In genomic region chr14:91021991-91022621, GRCh38 we compare ENCODE assay signal across 8 cellular contexts. TPM values are rescaled to one million over a fixed set of nuclear protein-coding genes. Genes with fewer than 3 reads are reported as not detected.
DNase-seq lines count a peak whose midpoint lies in the region; ATAC-seq and TF ChIP-seq lines count a peak whose summit lies in the region.

No MANE protein-coding gene starts in this region.

- in situ Hi-C loops in GM23248 (cut with MboI): no loop called here
- in situ Hi-C loops in KBM-7 (cut with MboI; ENCODE audit: low pct_unique_long_range_greater_than_20kb, low sequenced_read_pairs): no loop called here

- 46 to 58% methylated on average over 1 of the region's 1 CpG for WGBS in GM23248 (ENCODE audit: low coverage in 1 of 2, low lambda C conversion rate in 2 of 2, missing lambda C conversion rate in 2 of 2), 2 experiments

- no peak for TF ChIP-seq POLR2A in GM18505 (IDR thresholded peaks at IDR 0.05; ENCODE audit: borderline replicate concordance, extremely low read depth, insufficient read depth, insufficient read length)
- TF ChIP-seq POLR2A in Peyer's patch (IDR thresholded peaks at IDR 0.05): no peak

- H3K4me3 ChIP-seq in GM23248 (peak overlapping the region; percentile 61), Peyer's patch (peak overlapping the region in 3 of 4 donors; percentile 27 to 54 (median 45)), muscle layer of colon (ENCODE audit: low read depth in 1 of 2, low read length in 2 of 2) (peak overlapping the region in 1 of 2 donors; percentile 42)

- peak overlapping the region; percentile 19; the same call in 1 of the 2 replicates for H3K27ac ChIP-seq in GM23248
- H3K27ac ChIP-seq in Peyer's patch: peak overlapping the region; percentile 72 to 79 (median 76)
- peak overlapping the region; percentile 60 for H3K27ac ChIP-seq in muscle layer of colon (ENCODE audit: low read depth, low read length)

- no peaks in the 10 kb centered on the region for H3K27me3 ChIP-seq in GM23248 (replicated peaks; ENCODE audit: insufficient read depth)
- no peaks in the 10 kb centered on the region for H3K27me3 ChIP-seq in Peyer's patch
- no peaks in the 10 kb centered on the region for H3K27me3 ChIP-seq in muscle layer of colon (ENCODE audit: control insufficient read depth in 1 of 2, insufficient read depth in 2 of 2, low read length in 2 of 2)

- H3K4me1 ChIP-seq in GM23248 (ENCODE audit: insufficient read depth) (no peaks in the 10 kb centered on the region), Peyer's patch (peaks cover 0 to 8% (median 5%) of the 10 kb centered on the region in 4 donors), muscle layer of colon (ENCODE audit: insufficient read depth, low read length) (peaks cover 17% of the 10 kb centered on the region)

- H3K9ac ChIP-seq in GM23248 (peak overlapping the region; percentile 51), muscle layer of colon (ENCODE audit: low read length) (no peak overlapping the region)

- H3K4me2 ChIP-seq in GM23248 (ENCODE audit: unreplicated experiment): peak overlapping the region; percentile 76

- H3K36me3 ChIP-seq in GM23248 (ENCODE audit: low read depth) (no peaks in the 10 kb centered on the region), Peyer's patch (no peaks in the 10 kb centered on the region), muscle layer of colon (ENCODE audit: insufficient read depth, low read length) (no peaks in the 10 kb centered on the region)

- H3K9me2 ChIP-seq in GM23248 (ENCODE audit: insufficient read depth): no peaks in the 10 kb centered on the region

- H3K9me3 ChIP-seq in GM23248 (ENCODE audit: low read depth) (no peaks in the 10 kb centered on the region), Peyer's patch (no peaks in the 10 kb centered on the region), muscle layer of colon (ENCODE audit: low read length) (no peaks in the 10 kb centered on the region)

- peak; percentile 6 for DNase-seq in GM23248
- DNase-seq in Peyer's patch: no peak
- DNase-seq in glomerular visceral epithelial cell (ENCODE audit: extremely low spot score): no peak
- DNase-seq in KBM-7: no peak
- DNase-seq in NCI-H146 treated with DMSO at 0.1 percent for 48 hours (lab: John Stamatoyannopoulos, UW; ENCODE audit: unreplicated experiment): no peak
- DNase-seq in NCI-H2029 (lab: John Stamatoyannopoulos, UW): no peak

- peak overlapping the region; percentile 75 for H2AFZ ChIP-seq in GM23248

- no peaks in the 10 kb centered on the region for H3K79me2 ChIP-seq in GM23248 (ENCODE audit: insufficient read depth)

- peaks cover 10% of the 10 kb centered on the region; the same call in 1 of the 2 replicates for H3F3A ChIP-seq in GM23248 (ENCODE audit: insufficient read depth)

- peak; percentile 48 for ATAC-seq in GM18505 (IDR thresholded peaks at IDR 0.05; ENCODE audit: unreplicated experiment)

- no peak for TF ChIP-seq CTCF in Peyer's patch (IDR thresholded peaks at IDR 0.05)

- H4K20me1 ChIP-seq in GM23248 (ENCODE audit: insufficient read depth): no peaks in the 10 kb centered on the region

RNA-seq across cellular contexts. Expression of gene RPS6KA5, which starts 38.3 kb away (rescaled TPM):
- under 0.01 and 1.2 TPM in 2 replicates for total RNA-seq in GM23248 (2014; rRNA removed; shearing (Covaris generic))
- polyA plus RNA-seq in GM23248 (2016; fragmentation: Nextera tagmentation; extraction: Ambion mirVana): 0.54 and 0.61 TPM in 2 replicates
- total RNA-seq in Peyer's patch: 10 to 100 TPM; 10.3 to 15.1 (median 10.6) TPM

Comparison
In these comparisons a context has a peak if more than half of its experiments do, and no peak if none do; other contexts are left out.
1. H3K27ac ChIP-seq: peak in every context shown above with its lines; median percentile 76 in Peyer's patch; 60 in muscle layer of colon; 19 in GM23248.